8 cellular contexts compared by ENCODE assay signal in the genomic region with DNA sequence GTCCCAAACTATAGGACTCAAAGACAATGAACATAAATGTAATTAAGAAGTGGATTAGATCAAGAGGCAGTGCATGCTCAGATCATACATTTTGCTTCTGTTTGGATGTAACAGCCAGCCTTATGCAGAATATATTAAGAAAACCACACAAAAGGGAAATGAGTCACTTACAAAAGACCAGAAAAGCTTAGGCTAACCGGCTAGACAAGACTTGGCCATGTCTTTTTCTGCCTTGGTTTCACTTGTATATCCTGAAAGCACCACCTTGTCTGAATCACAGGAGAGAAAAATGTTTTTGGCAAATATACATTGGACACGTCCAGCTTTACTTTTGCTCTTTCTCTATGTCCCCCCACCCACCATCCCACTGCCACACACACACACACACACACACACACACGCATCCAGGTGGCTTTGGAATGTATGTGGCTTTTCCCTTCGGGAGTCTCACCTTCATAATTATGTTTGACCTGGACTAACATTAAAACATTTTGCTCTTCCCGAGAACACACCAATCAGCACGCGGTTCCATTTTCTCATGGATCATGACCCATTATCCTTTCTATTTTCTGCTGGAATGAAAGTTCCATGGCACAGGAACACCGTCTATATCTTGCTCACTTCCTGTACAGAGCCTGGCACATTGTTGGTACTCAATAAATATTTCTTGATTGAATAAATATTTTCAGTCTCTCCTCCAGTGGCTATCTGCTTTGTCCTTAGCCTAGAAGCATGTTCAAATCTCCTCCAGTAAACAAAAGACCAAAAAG.
DNase-seq lines count a peak whose midpoint lies in the region; ATAC-seq, FAIRE-seq and TF ChIP-seq lines count a peak whose summit lies in the region.

No MANE protein-coding gene starts in this region.

- H3K4me3 ChIP-seq in astrocyte (ENCODE audit: insufficient read depth, low read depth, low read length) = peak overlapping the region; percentile 6
- no peak overlapping the region for H3K4me3 ChIP-seq in stomach

- H3K27me3 Mint-ChIP-seq in activated CD4-positive, alpha-beta T cell treated with anti-CD3 and anti-CD28 coated beads, Interleukin-2, amount 10 ng/mL, durations not matched to agents 24 days and 14 days = no peaks in the 10 kb centered on the region
- peaks cover 2% of the 10 kb centered on the region for H3K27me3 Mint-ChIP-seq in astrocyte (ENCODE audit: low read depth, unreplicated experiment)

- H3K9ac ChIP-seq in astrocyte (ENCODE audit: low read length) = no peak overlapping the region

- H2AFZ ChIP-seq in astrocyte (ENCODE audit: low read depth, low read length) = peak overlapping the region; percentile 30

- peak overlapping the region; percentile 18 for H3K4me3 Mint-ChIP-seq in activated CD4-positive, alpha-beta T cell treated with anti-CD3 and anti-CD28 coated beads, Interleukin-2, amount 10 ng/mL, durations not matched to agents 24 days and 14 days
- peak overlapping the region; percentile 12 for H3K4me3 Mint-ChIP-seq in astrocyte (ENCODE audit: unreplicated experiment)
- H3K4me3 Mint-ChIP-seq in stimulated activated effector memory CD8-positive, alpha-beta T cell treated with anti-CD3 and anti-CD28 coated beads, Interleukin-12 subunit alpha, Interleukin-12 subunit beta, amount 100 ng/mL, for 72 hours = peak overlapping the region; percentile 2

- TF ChIP-seq EP300 in stomach (IDR thresholded peaks at IDR 0.05) = no peak

- H3K9me3 Mint-ChIP-seq in activated CD4-positive, alpha-beta T cell treated with anti-CD3 and anti-CD28 coated beads, Interleukin-2, amount 10 ng/mL, durations not matched to agents 24 days and 14 days = no peaks in the 10 kb centered on the region
- H3K9me3 Mint-ChIP-seq in astrocyte (ENCODE audit: unreplicated experiment) = peaks cover 2% of the 10 kb centered on the region
- no peaks in the 10 kb centered on the region for H3K9me3 Mint-ChIP-seq in stimulated activated effector memory CD8-positive, alpha-beta T cell treated with anti-CD3 and anti-CD28 coated beads, Interleukin-12 subunit alpha, Interleukin-12 subunit beta, amount 100 ng/mL, for 72 hours

- peaks cover 43% of the 10 kb centered on the region for H3K4me1 Mint-ChIP-seq in activated CD4-positive, alpha-beta T cell treated with anti-CD3 and anti-CD28 coated beads, Interleukin-2, amount 10 ng/mL, durations not matched to agents 24 days and 14 days
- H3K4me1 Mint-ChIP-seq in astrocyte (ENCODE audit: low read depth, unreplicated experiment) = peaks cover 16% of the 10 kb centered on the region
- H3K4me1 Mint-ChIP-seq in stimulated activated effector memory CD8-positive, alpha-beta T cell treated with anti-CD3 and anti-CD28 coated beads, Interleukin-12 subunit alpha, Interleukin-12 subunit beta, amount 100 ng/mL, for 72 hours = peaks cover 47% of the 10 kb centered on the region

- no peaks in the 10 kb centered on the region for H3K79me2 ChIP-seq in astrocyte (ENCODE audit: insufficient read depth, low read length)

- DNase-seq in activated CD4-positive, alpha-beta T cell treated with anti-CD3 and anti-CD28 coated beads, Interleukin-2, amount 10 ng/mL, durations not matched to agents 24 days and 14 days = peak; percentile 76
- no peak for DNase-seq in activated CD4-positive, alpha-beta T cell treated with anti-CD3 and anti-CD28 coated beads, Interleukin-2, amount 50 U/mL, for 4 hours
- DNase-seq in astrocyte (ENCODE audit: low read depth) = peak; percentile 80
- no peak for DNase-seq in stimulated activated effector memory CD8-positive, alpha-beta T cell treated with anti-CD3 and anti-CD28 coated beads, Interleukin-12 subunit alpha, Interleukin-12 subunit beta, amount 100 ng/mL, for 72 hours (ENCODE audit: low spot score in 2 of 2)
- no peak for DNase-seq in stomach
- DNase-seq in NCI-H748 treated with DMSO at 0.1 percent for 48 hours (lab: John Stamatoyannopoulos, UW) = no peak
- no peak for DNase-seq in NCI-H774 (lab: John Stamatoyannopoulos, UW)

- H3K4me1 ChIP-seq in astrocyte (ENCODE audit: insufficient read depth, low read length) = peaks cover 6% of the 10 kb centered on the region
- peaks cover 0 to 8% (median 0%) of the 10 kb centered on the region in 4 donors for H3K4me1 ChIP-seq in stomach

- FAIRE-seq in astrocyte (lab: Jason Lieb, UNC) = peak; percentile 77

- H3K36me3 ChIP-seq in astrocyte (ENCODE audit: insufficient read depth, low read length) (no peaks in the 10 kb centered on the region), stomach (no peaks in the 10 kb centered on the region)

- no peak for TF ChIP-seq POLR2A in stomach (IDR thresholded peaks at IDR 0.05)

- no peak for TF ChIP-seq CTCF in astrocyte (IDR thresholded peaks at IDR 0.05; ENCODE audit: insufficient read depth, low read depth, low read length)
- TF ChIP-seq CTCF in stomach (IDR thresholded peaks at IDR 0.05) = no peak

- no peaks in the 10 kb centered on the region for H4K20me1 ChIP-seq in astrocyte (ENCODE audit: insufficient read depth, low read length)

- H3K27me3 ChIP-seq in astrocyte (ENCODE audit: insufficient read depth, low read length) (no peaks in the 10 kb centered on the region), stomach (no peaks in the 10 kb centered on the region)

- H3K9me3 ChIP-seq in astrocyte (ENCODE audit: insufficient read depth, low read depth, low read length) (no peaks in the 10 kb centered on the region), stomach (no peaks in the 10 kb centered on the region)

- H3K36me3 Mint-ChIP-seq in activated CD4-positive, alpha-beta T cell treated with anti-CD3 and anti-CD28 coated beads, Interleukin-2, amount 10 ng/mL, durations not matched to agents 24 days and 14 days (ENCODE audit: low read depth) = no peaks in the 10 kb centered on the region
- no peaks in the 10 kb centered on the region for H3K36me3 Mint-ChIP-seq in astrocyte (ENCODE audit: low read depth, unreplicated experiment)
- no peaks in the 10 kb centered on the region for H3K36me3 Mint-ChIP-seq in stimulated activated effector memory CD8-positive, alpha-beta T cell treated with anti-CD3 and anti-CD28 coated beads, Interleukin-12 subunit alpha, Interleukin-12 subunit beta, amount 100 ng/mL, for 72 hours

- peak overlapping the region; percentile 68 for H3K27ac Mint-ChIP-seq in activated CD4-positive, alpha-beta T cell treated with anti-CD3 and anti-CD28 coated beads, Interleukin-2, amount 10 ng/mL, durations not matched to agents 24 days and 14 days
- H3K27ac Mint-ChIP-seq in astrocyte (ENCODE audit: unreplicated experiment) = peak overlapping the region; percentile 64
- peak overlapping the region; percentile 17 for H3K27ac Mint-ChIP-seq in stimulated activated effector memory CD8-positive, alpha-beta T cell treated with anti-CD3 and anti-CD28 coated beads, Interleukin-12 subunit alpha, Interleukin-12 subunit beta, amount 100 ng/mL, for 72 hours

- ATAC-seq in HG03575 (IDR thresholded peaks at IDR 0.05; ENCODE audit: extremely low read depth, insufficient number of reproducible peaks, low FRiP score, unreplicated experiment) = peak; percentile 54
- ATAC-seq in stimulated activated effector memory CD8-positive, alpha-beta T cell treated with anti-CD3 and anti-CD28 coated beads, Interleukin-12 subunit alpha, Interleukin-12 subunit beta, amount 100 ng/mL, for 72 hours = peak; percentile 99

- WGBS in stomach, 5 donors = 66 to 74% (median 69%) methylated on average over 8 of the region's 8 CpGs

- intact Hi-C loops in activated CD4-positive, alpha-beta T cell treated with anti-CD3 and anti-CD28 coated beads, Interleukin-2, amount 10 ng/mL, durations not matched to agents 24 days and 14 days (cut with micrococcal nuclease) = loop anchor here (1.0 kb wide), 2 partner anchors 28 to 59 kb away; no protein-coding TSS in a partner anchor
- intact Hi-C loops in stomach (cut with DNase I; ENCODE audit: low total_unique reads) = no loop called here

- H3K4me2 ChIP-seq in astrocyte (ENCODE audit: low read length) = peak overlapping the region; percentile 78

- H3K27ac ChIP-seq in astrocyte (ENCODE audit: low read depth, low read length) (peak overlapping the region; percentile 5), stomach (no peak overlapping the region)

Comparison
In these comparisons a context has a peak if more than half of its experiments do, and no peak if none do; other contexts are left out.
1. DNase-seq: peak in activated CD4-positive, alpha-beta T cell treated with anti-CD3 and anti-CD28 coated beads, Interleukin-2, amount 10 ng/mL, durations not matched to agents 24 days and 14 days (single experiment) and astrocyte (single experiment); none in activated CD4-positive, alpha-beta T cell treated with anti-CD3 and anti-CD28 coated beads, Interleukin-2, amount 50 U/mL, for 4 hours (0 of 2), stimulated activated effector memory CD8-positive, alpha-beta T cell treated with anti-CD3 and anti-CD28 coated beads, Interleukin-12 subunit alpha, Interleukin-12 subunit beta, amount 100 ng/mL, for 72 hours (0 of 2), stomach (single experiment), NCI-H748 treated with DMSO at 0.1 percent for 48 hours (single experiment) and NCI-H774 (single experiment).
2. H3K27ac Mint-ChIP-seq: peak in every context shown above with its lines; median percentile 68 in activated CD4-positive, alpha-beta T cell treated with anti-CD3 and anti-CD28 coated beads, Interleukin-2, amount 10 ng/mL, durations not matched to agents 24 days and 14 days; 64 in astrocyte; 17 in stimulated activated effector memory CD8-positive, alpha-beta T cell treated with anti-CD3 and anti-CD28 coated beads, Interleukin-12 subunit alpha, Interleukin-12 subunit beta, amount 100 ng/mL, for 72 hours.
3. Peak in every context shown above with its lines, with median percentiles within 50 percentile points of each other: H3K4me3 Mint-ChIP-seq.